ENCODE assay signal across 19 cellular contexts in the genomic region with DNA sequence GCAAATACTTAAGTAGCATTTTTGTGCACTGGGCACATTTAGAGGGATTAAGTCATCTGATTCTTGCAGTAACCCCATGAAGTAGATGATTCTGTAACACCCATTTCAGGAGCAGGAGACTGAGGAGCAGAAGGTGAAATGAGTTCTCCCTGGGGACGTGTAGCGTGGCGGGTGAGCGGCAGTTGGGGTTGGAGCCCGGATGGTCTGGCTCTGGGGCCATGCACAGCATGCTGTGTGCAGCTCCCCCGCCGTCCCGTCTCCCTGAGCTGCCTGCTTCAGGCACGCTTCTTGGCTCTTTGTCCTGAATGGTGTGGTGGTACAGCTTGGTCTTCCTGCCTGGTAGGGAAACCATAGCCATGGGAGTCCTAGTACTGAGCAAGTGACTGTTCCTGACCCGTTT. TPM values are rescaled to one million over a fixed set of nuclear protein-coding genes. Genes with fewer than 3 reads are reported as not detected.
DNase-seq lines count a peak whose midpoint lies in the region; ATAC-seq and TF ChIP-seq lines count a peak whose summit lies in the region.
"Had no signal": no experiment of that assay in that cellular context is flagged by ENCODE, and none has a peak within 500 bp of the region (broad histone marks: within the 10 kb centered on the region; RNA-seq: fewer than 3 reads in every experiment).

No MANE protein-coding gene starts in this region.

- no peak overlapping the region for H3K4me3 Mint-ChIP-seq in CD14-positive monocyte
- peak overlapping the region in 5 of 8 donors; percentile 30 to 63 (median 45) for H3K4me3 Mint-ChIP-seq in CD4-positive, alpha-beta memory T cell
- H3K4me3 Mint-ChIP-seq in activated T-helper 1 cell treated with anti-CD3 and anti-CD28 coated beads, Interleukin-12 subunit alpha, Interleukin-12 subunit beta, Interleukin-2, Interleukin-4 antibody, amounts not matched to agents 30 ng/mL and 10 ng/mL and 1 ng/mL, durations not matched to agents 14 hours and 24 hours and 36 hours: peak overlapping the region; percentile 15
- peak overlapping the region in 8 of 10 donors; percentile 21 to 82 (median 60) for H3K4me3 Mint-ChIP-seq in naive thymus-derived CD4-positive, alpha-beta T cell

- no peaks in the 10 kb centered on the region for H3K27me3 Mint-ChIP-seq in CD14-positive monocyte (ENCODE audit: low read depth in 3 of 3)
- no peaks in the 10 kb centered on the region for H3K27me3 Mint-ChIP-seq in CD4-positive, alpha-beta memory T cell
- no peaks in the 10 kb centered on the region for H3K27me3 Mint-ChIP-seq in activated T-helper 1 cell treated with anti-CD3 and anti-CD28 coated beads, Interleukin-12 subunit alpha, Interleukin-12 subunit beta, Interleukin-2, Interleukin-4 antibody, amounts not matched to agents 30 ng/mL and 10 ng/mL and 1 ng/mL, durations not matched to agents 14 hours and 24 hours and 36 hours (ENCODE audit: insufficient read depth)
- no peaks in the 10 kb centered on the region for H3K27me3 Mint-ChIP-seq in naive thymus-derived CD4-positive, alpha-beta T cell

- H3K36me3 Mint-ChIP-seq in CD14-positive monocyte: peaks cover 30 to 35% of the 10 kb centered on the region in 2 donors
- peaks cover 5 to 7% of the 10 kb centered on the region in 2 donors for H3K36me3 Mint-ChIP-seq in CD4-positive, alpha-beta memory T cell
- H3K36me3 Mint-ChIP-seq in activated T-helper 1 cell treated with anti-CD3 and anti-CD28 coated beads, Interleukin-12 subunit alpha, Interleukin-12 subunit beta, Interleukin-2, Interleukin-4 antibody, amounts not matched to agents 30 ng/mL and 10 ng/mL and 1 ng/mL, durations not matched to agents 14 hours and 24 hours and 36 hours (ENCODE audit: low read depth): peaks cover 16% of the 10 kb centered on the region
- peaks cover 0 to 33% (median 4%) of the 10 kb centered on the region in 5 donors for H3K36me3 Mint-ChIP-seq in naive thymus-derived CD4-positive, alpha-beta T cell

- no peak for ATAC-seq in naive thymus-derived CD4-positive, alpha-beta T cell
- ATAC-seq in HG03095 (IDR thresholded peaks at IDR 0.05; ENCODE audit: unreplicated experiment) (no peak), GM18868 (IDR thresholded peaks at IDR 0.05; ENCODE audit: unreplicated experiment) (no peak)
- ATAC-seq: Panc1; stimulated activated naive CD8-positive, alpha-beta T cell treated with anti-CD3 and anti-CD28 coated beads, Interleukin-15, Interleukin-2, amounts not matched to agents 100 U/mL and 50 U/mL, for 24 hours had no signal

- H3K9me3 Mint-ChIP-seq in CD14-positive monocyte: no peaks in the 10 kb centered on the region
- H3K9me3 Mint-ChIP-seq in CD4-positive, alpha-beta memory T cell: peaks cover 0 to 2% (median 0%) of the 10 kb centered on the region in 8 donors
- H3K9me3 Mint-ChIP-seq in activated T-helper 1 cell treated with anti-CD3 and anti-CD28 coated beads, Interleukin-12 subunit alpha, Interleukin-12 subunit beta, Interleukin-2, Interleukin-4 antibody, amounts not matched to agents 30 ng/mL and 10 ng/mL and 1 ng/mL, durations not matched to agents 14 hours and 24 hours and 36 hours: no peaks in the 10 kb centered on the region
- no peaks in the 10 kb centered on the region for H3K9me3 Mint-ChIP-seq in naive thymus-derived CD4-positive, alpha-beta T cell
- H3K9me3 Mint-ChIP-seq: T-helper 2 cell treated with Interferon-gamma antibody and Interleukin-4, amounts not matched to agents 5 μg/mL and 100 μg/mL, for 36 hours had no signal

- H3K27me3 ChIP-seq in CD4-positive, alpha-beta memory T cell (ENCODE audit: insufficient read depth, low read length): no peaks in the 10 kb centered on the region
- H3K27me3 ChIP-seq in naive thymus-derived CD4-positive, alpha-beta T cell (ENCODE audit: control insufficient read depth in 2 of 2, insufficient read depth in 2 of 2, low read length in 2 of 2): no peaks in the 10 kb centered on the region
- H3K27me3 ChIP-seq in brain microvascular endothelial cell (replicated peaks): no peaks in the 10 kb centered on the region
- H3K27me3 ChIP-seq: SJCRH30, transverse colon had no signal

- DNase-seq in CD14-positive monocyte (ENCODE audit: low spot score) (no peak), brain microvascular endothelial cell (no peak)
- DNase-seq in CD4-positive, alpha-beta memory T cell: no peak
- DNase-seq in activated T-helper 1 cell treated with anti-CD3 and anti-CD28 coated beads, Interleukin-12 subunit alpha, Interleukin-12 subunit beta, Interleukin-2, Interleukin-4 antibody, amounts not matched to agents 30 ng/mL and 10 ng/mL and 1 ng/mL, durations not matched to agents 14 hours and 24 hours and 36 hours (ENCODE audit: low spot score): no peak
- DNase-seq in naive thymus-derived CD4-positive, alpha-beta T cell: no peak
- DNase-seq: foreskin fibroblast; hippocampal formation; IMR-90; kidney; mammary epithelial cell; NCI-H1694 treated with DMSO at 0.1 percent for 48 hours; NCI-H774; SJCRH30; stimulated activated naive CD8-positive, alpha-beta T cell treated with anti-CD3 and anti-CD28 coated beads, Interleukin-15, Interleukin-2, amounts not matched to agents 100 U/mL and 50 U/mL, for 24 hours; transverse colon had no signal

- peaks cover 74% of the 10 kb centered on the region for H3K4me1 Mint-ChIP-seq in CD14-positive monocyte
- peaks cover 85 to 100% (median 93%) of the 10 kb centered on the region in 4 donors for H3K4me1 Mint-ChIP-seq in CD4-positive, alpha-beta memory T cell
- H3K4me1 Mint-ChIP-seq in activated T-helper 1 cell treated with anti-CD3 and anti-CD28 coated beads, Interleukin-12 subunit alpha, Interleukin-12 subunit beta, Interleukin-2, Interleukin-4 antibody, amounts not matched to agents 30 ng/mL and 10 ng/mL and 1 ng/mL, durations not matched to agents 14 hours and 24 hours and 36 hours (ENCODE audit: low read depth): peaks cover 100% of the 10 kb centered on the region
- H3K4me1 Mint-ChIP-seq in naive thymus-derived CD4-positive, alpha-beta T cell: peaks cover 79 to 100% (median 98%) of the 10 kb centered on the region in 7 donors

- no peak overlapping the region for H3K27ac ChIP-seq in CD4-positive, alpha-beta memory T cell (ENCODE audit: low read depth, low read length)
- H3K27ac ChIP-seq in naive thymus-derived CD4-positive, alpha-beta T cell (ENCODE audit: low read depth, low read length): peak overlapping the region; percentile 64
- H3K27ac ChIP-seq in brain microvascular endothelial cell: no peak overlapping the region
- H3K27ac ChIP-seq: SJCRH30 had no signal

- in situ Hi-C loops in brain microvascular endothelial cell (cut with HindIII; ENCODE audit: low pct_ligation_motif_present, low sequenced_read_pairs): no loop called here

- H3K9me3 ChIP-seq in CD4-positive, alpha-beta memory T cell (ENCODE audit: control insufficient read depth in 1 of 2, low read length in 2 of 2): no peaks in the 10 kb centered on the region
- no peaks in the 10 kb centered on the region for H3K9me3 ChIP-seq in naive thymus-derived CD4-positive, alpha-beta T cell (ENCODE audit: control insufficient read depth in 2 of 3, low read length in 3 of 3)
- H3K9me3 ChIP-seq: SJCRH30, transverse colon had no signal

- peak overlapping the region in 4 of 7 donors; percentile 2 to 75 (median 52) for H3K27ac Mint-ChIP-seq in CD14-positive monocyte
- H3K27ac Mint-ChIP-seq in CD4-positive, alpha-beta memory T cell: peak overlapping the region; percentile 3 to 88 (median 76)
- H3K27ac Mint-ChIP-seq in activated T-helper 1 cell treated with anti-CD3 and anti-CD28 coated beads, Interleukin-12 subunit alpha, Interleukin-12 subunit beta, Interleukin-2, Interleukin-4 antibody, amounts not matched to agents 30 ng/mL and 10 ng/mL and 1 ng/mL, durations not matched to agents 14 hours and 24 hours and 36 hours: peak overlapping the region; percentile 71
- peak overlapping the region; percentile 62 to 95 (median 91) for H3K27ac Mint-ChIP-seq in naive thymus-derived CD4-positive, alpha-beta T cell

- POLR2A ChIA-PET in CD4-positive, alpha-beta memory T cell (lab: Charles Lee; ENCODE audit: partially characterized antibody): interaction anchor here (15.7 kb wide), 1 partner anchor 17 kb away, joined by 327 read pairs; no protein-coding TSS in a partner anchor
- POLR2A ChIA-PET in naive thymus-derived CD4-positive, alpha-beta T cell (lab: Charles Lee): interaction anchor here (3.5 to 10.8 kb wide), 2 partner anchors 13 to 30 kb away, joined by 10 to 99 read pairs; no protein-coding TSS in a partner anchor

- H3K4me1 ChIP-seq in CD4-positive, alpha-beta memory T cell (ENCODE audit: insufficient read depth, low read length): peaks cover 100% of the 10 kb centered on the region
- H3K4me1 ChIP-seq in naive thymus-derived CD4-positive, alpha-beta T cell (ENCODE audit: control insufficient read depth in 2 of 2, insufficient read depth in 2 of 2, low read length in 2 of 2): peaks cover 87 to 97% of the 10 kb centered on the region in 2 donors

- CTCF ChIA-PET in CD4-positive, alpha-beta memory T cell (lab: Charles Lee; ENCODE audit: partially characterized antibody): interaction anchor here (1.1 to 7.1 kb wide), 3 partner anchors 11 to 31 kb away, joined by 3 to 46 read pairs (median 7); no protein-coding TSS in a partner anchor
- CTCF ChIA-PET in naive thymus-derived CD4-positive, alpha-beta T cell (lab: Charles Lee): interaction anchor here (1.0 to 5.0 kb wide), 5 partner anchors 11 to 65 kb away, joined by 3 to 28 read pairs (median 3); no protein-coding TSS in a partner anchor

- H3K36me3 ChIP-seq in CD4-positive, alpha-beta memory T cell (ENCODE audit: insufficient read depth, low read length): no peaks in the 10 kb centered on the region
- H3K36me3 ChIP-seq in naive thymus-derived CD4-positive, alpha-beta T cell (ENCODE audit: control insufficient read depth in 2 of 3, insufficient read depth in 3 of 3, low read length in 3 of 3): peaks cover 0 to 5% (median 0%) of the 10 kb centered on the region in 3 experiments
- no peaks in the 10 kb centered on the region for H3K36me3 ChIP-seq in brain microvascular endothelial cell (replicated peaks)
- H3K36me3 ChIP-seq: SJCRH30, transverse colon had no signal

- intact Hi-C loops in CD14-positive monocyte (cut with micrococcal nuclease): no loop called here
- intact Hi-C loops in CD4-positive, alpha-beta memory T cell (cut with micrococcal nuclease): no loop called here
- intact Hi-C loops in activated T-helper 1 cell treated with anti-CD3 and anti-CD28 coated beads, Interleukin-12 subunit alpha, Interleukin-12 subunit beta, Interleukin-2, Interleukin-4 antibody, amounts not matched to agents 30 ng/mL and 10 ng/mL and 1 ng/mL, durations not matched to agents 14 hours and 24 hours and 36 hours (cut with micrococcal nuclease): no loop called here
- intact Hi-C loops in naive thymus-derived CD4-positive, alpha-beta T cell (cut with micrococcal nuclease): no loop called here

- no peak for TF ChIP-seq CTCF in CD14-positive monocyte (IDR thresholded peaks at IDR 0.05)
- TF ChIP-seq CTCF in brain microvascular endothelial cell (IDR thresholded peaks at IDR 0.05; ENCODE audit: low read depth, low read length, missing control alignments): no peak

- H3K4me3 ChIP-seq in CD4-positive, alpha-beta memory T cell (ENCODE audit: low read length in 2 of 2): no peak overlapping the region
- H3K4me3 ChIP-seq in naive thymus-derived CD4-positive, alpha-beta T cell (ENCODE audit: low read length): no peak overlapping the region
- H3K4me3 ChIP-seq in brain microvascular endothelial cell (ENCODE audit: low read depth, low read length): no peak overlapping the region
- H3K4me3 ChIP-seq: SJCRH30, transverse colon had no signal

RNA-seq across cellular contexts. Expression of a gene that starts 32.4 kb away (rescaled TPM):
- 10 to 100 TPM; 13.7 to 20.7 TPM for polyA plus RNA-seq in CD14-positive monocyte
- 100 to 1,000 TPM; 133 TPM for total RNA-seq in CD4-positive, alpha-beta memory T cell
- polyA plus RNA-seq in CD4-positive, alpha-beta memory T cell: 10 to 100 TPM; 30.5 to 50.7 TPM
- total RNA-seq in activated T-helper 1 cell treated with anti-CD3 and anti-CD28 coated beads, Interleukin-12 subunit alpha, Interleukin-12 subunit beta, Interleukin-2, Interleukin-4 antibody, amounts not matched to agents 30 ng/mL and 10 ng/mL and 1 ng/mL, durations not matched to agents 14 hours and 24 hours and 36 hours: 54.6 and 55.7 TPM in 2 replicates
- 100 to 1,000 TPM; 126 to 165 (median 157) TPM for total RNA-seq in naive thymus-derived CD4-positive, alpha-beta T cell
- 10 to 100 TPM; 51.4 to 75.4 TPM for polyA plus RNA-seq in naive thymus-derived CD4-positive, alpha-beta T cell

Comparison
In these comparisons a context has a peak if more than half of its experiments do, and no peak if none do; other contexts are left out.
1. H3K4me3 Mint-ChIP-seq: peak in CD4-positive, alpha-beta memory T cell (5 of 8), activated T-helper 1 cell treated with anti-CD3 and anti-CD28 coated beads, Interleukin-12 subunit alpha, Interleukin-12 subunit beta, Interleukin-2, Interleukin-4 antibody, amounts not matched to agents 30 ng/mL and 10 ng/mL and 1 ng/mL, durations not matched to agents 14 hours and 24 hours and 36 hours (single experiment) and naive thymus-derived CD4-positive, alpha-beta T cell (8 of 10); none in CD14-positive monocyte (0 of 2).
2. Peak in every context shown above with its lines, with median percentiles within 50 percentile points of each other: H3K27ac Mint-ChIP-seq.